ENCODE assay signal across 19 cellular contexts in genomic region chr14:96376093-96376492, GRCh38. TPM values are rescaled to one million over a fixed set of nuclear protein-coding genes. Genes with fewer than 3 reads are reported as not detected.
DNase-seq lines count a peak whose midpoint lies in the region; ATAC-seq, FAIRE-seq and TF ChIP-seq lines count a peak whose summit lies in the region.
"Had no signal": no experiment of that assay in that cellular context is flagged by ENCODE, and none has a peak within 500 bp of the region (broad histone marks: within the 10 kb centered on the region; RNA-seq: fewer than 3 reads in every experiment).

No MANE protein-coding gene starts in this region.

- H3K27me3 ChIP-seq in HepG2 (ENCODE audit: control insufficient read depth in 1 of 2, insufficient read depth in 2 of 2, low read length in 2 of 2) = no peaks in the 10 kb centered on the region
- no peaks in the 10 kb centered on the region for H3K27me3 ChIP-seq in right lobe of liver
- no peaks in the 10 kb centered on the region for H3K27me3 ChIP-seq in colonic mucosa
- H3K27me3 ChIP-seq in mucosa of rectum (ENCODE audit: control insufficient read depth in 2 of 2, insufficient read depth in 2 of 2, low read length in 2 of 2) = no peaks in the 10 kb centered on the region
- H3K27me3 ChIP-seq: BLaER1 treated with 17β-estradiol and CSF1 and Interleukin-3, amounts not matched to agents 10 nM and 100 nM had no signal

- ATAC-seq in HepG2 = no peak
- no peak for ATAC-seq in right lobe of liver
- ATAC-seq in GM21515 (IDR thresholded peaks at IDR 0.05; ENCODE audit: unreplicated experiment) = no peak
- ATAC-seq in HG03139 (IDR thresholded peaks at IDR 0.05; ENCODE audit: unreplicated experiment) = no peak
- ATAC-seq: GM12878 had no signal

- in situ Hi-C loops in HepG2 (cut with HindIII; ENCODE audit: extremely low pct_ligation_motif_present, low pct_unique_long_range_greater_than_20kb) = no loop called here

- H3K4me1 ChIP-seq in HepG2 (ENCODE audit: insufficient read depth, low read length) (no peaks in the 10 kb centered on the region), right lobe of liver (no peaks in the 10 kb centered on the region), colonic mucosa (no peaks in the 10 kb centered on the region), mucosa of rectum (ENCODE audit: control insufficient read depth in 2 of 2, insufficient read depth in 2 of 2, low read length in 2 of 2) (peaks cover 2 to 6% of the 10 kb centered on the region in 2 donors)
- H3K4me1 ChIP-seq: HAP-1 had no signal

- no peak for TF ChIP-seq RAD21 in HepG2 (CRISPR knock-in tag; IDR thresholded peaks at IDR 0.05)

- TF ChIP-seq CTCF in HepG2 (CRISPR knock-in tag; IDR thresholded peaks at IDR 0.05) (no peak), right lobe of liver (IDR thresholded peaks at IDR 0.05) (no peak), colonic mucosa (IDR thresholded peaks at IDR 0.05) (no peak)

- TF ChIP-seq POLR2A in HepG2 (IDR thresholded peaks at IDR 0.05; ENCODE audit: insufficient read depth in 1 of 2, low read depth in 2 of 2, low read length in 2 of 2) = no peak
- no peak for TF ChIP-seq POLR2A in right lobe of liver (IDR thresholded peaks at IDR 0.05)

- CTCF ChIA-PET in HepG2 (lab: Yijun Ruan, JAX; ENCODE audit: low intra/inter-chr PET ratio, low total read pairs) = no interaction called here

- WGBS in HepG2 (ENCODE audit: low lambda C conversion rate) = 97% methylated on average over 3 of the region's 3 CpGs
- 87% methylated on average over 3 of the region's 3 CpGs for WGBS in right lobe of liver (ENCODE audit: insufficient coverage, low coverage, low lambda C conversion rate, missing lambda C conversion rate)

- H2AFZ ChIP-seq in HepG2 (ENCODE audit: low read length) = no peak overlapping the region

- H3K9ac ChIP-seq in HepG2 (ENCODE audit: insufficient read depth, low read depth, low read length) (no peak overlapping the region), colonic mucosa (ENCODE audit: low read depth in 2 of 2, low read length in 2 of 2) (no peak overlapping the region), mucosa of rectum (ENCODE audit: low read depth in 1 of 2, low read length in 2 of 2) (no peak overlapping the region)
- H3K9ac ChIP-seq: BLaER1 treated with 17β-estradiol and CSF1 and Interleukin-3, amounts not matched to agents 10 nM and 100 nM had no signal

- no peak overlapping the region for H3K4me2 ChIP-seq in HepG2 (ENCODE audit: low read depth, low read length)
- H3K4me2 ChIP-seq: BLaER1 treated with 17β-estradiol and CSF1 and Interleukin-3, amounts not matched to agents 10 nM and 100 nM had no signal

- BruUV-seq in HepG2 (replicated peaks; lab: Mats Ljungman, UMichigan) = no TSS peak

- no peaks in the 10 kb centered on the region for H4K20me1 ChIP-seq in HepG2 (ENCODE audit: insufficient read depth, low read length)

- DNase-seq in HepG2 (ENCODE audit: low spot score) (no peak), right lobe of liver (no peak), colonic mucosa (peak; percentile 57), islet precursor cell (no peak)
- DNase-seq: 8988T; Calu3; CD4-positive, CD25-positive, alpha-beta regulatory T cell; DMS 273 treated with DMSO at 0.1 percent for 48 hours; DMS79; HFFc6 had no signal

- no peaks in the 10 kb centered on the region for H3K79me2 ChIP-seq in HepG2 (ENCODE audit: insufficient read depth, low read length)

- POLR2A ChIA-PET in HepG2 (lab: Yijun Ruan, JAX) = no interaction called here

- intact Hi-C loops in HepG2 (cut with micrococcal nuclease; ENCODE audit: unreplicated experiment) = no loop called here
- intact Hi-C loops in right lobe of liver (cut with DNase I) = no loop called here
- intact Hi-C loops in colonic mucosa (cut with DNase I) = no loop called here

- no peaks in the 10 kb centered on the region for H3K9me3 ChIP-seq in HepG2 (ENCODE audit: low read length)
- no peaks in the 10 kb centered on the region for H3K9me3 ChIP-seq in right lobe of liver
- no peaks in the 10 kb centered on the region for H3K9me3 ChIP-seq in colonic mucosa
- H3K9me3 ChIP-seq in mucosa of rectum (ENCODE audit: control insufficient read depth in 2 of 2, low read length in 2 of 2) = no peaks in the 10 kb centered on the region
- H3K9me3 ChIP-seq: BLaER1 treated with 17β-estradiol and CSF1 and Interleukin-3, amounts not matched to agents 10 nM and 100 nM; HAP-1 had no signal

- H3K27ac ChIP-seq in HepG2 (ENCODE audit: extremely low read length, insufficient read depth, low read length) = no peak overlapping the region
- H3K27ac ChIP-seq in right lobe of liver = no peak overlapping the region
- H3K27ac ChIP-seq in colonic mucosa = no peak overlapping the region
- peak overlapping the region; percentile 22 to 61 for H3K27ac ChIP-seq in mucosa of rectum (ENCODE audit: low read depth in 2 of 2, low read length in 2 of 2)
- H3K27ac ChIP-seq: BLaER1 treated with 17β-estradiol and CSF1 and Interleukin-3, amounts not matched to agents 10 nM and 100 nM; HL-60 had no signal

- TF ChIP-seq EP300 in HepG2 (IDR thresholded peaks at IDR 0.05; ENCODE audit: low read depth in 2 of 2, low read length in 2 of 2) (no peak), HepG2 (CRISPR knock-in tag; IDR thresholded peaks at IDR 0.05; ENCODE audit: borderline replicate concordance) (no peak)

- no peak overlapping the region for H3K4me3 ChIP-seq in HepG2 (replicated peaks in 1 of 3; ENCODE audit: insufficient read depth in 1 of 3, low read depth in 2 of 3, low read length in 3 of 3)
- no peak overlapping the region for H3K4me3 ChIP-seq in right lobe of liver
- no peak overlapping the region for H3K4me3 ChIP-seq in colonic mucosa
- peak overlapping the region in 1 of 2 donors; percentile 2 for H3K4me3 ChIP-seq in mucosa of rectum (ENCODE audit: low read length in 2 of 2)
- H3K4me3 ChIP-seq: BLaER1 treated with 17β-estradiol and CSF1 and Interleukin-3, amounts not matched to agents 10 nM and 100 nM; GM12878; HAP-1 had no signal

- H3K36me3 ChIP-seq in HepG2 (replicated peaks in 1 of 2; ENCODE audit: control insufficient read depth in 1 of 2, insufficient read depth in 2 of 2, low read length in 2 of 2) (no peaks in the 10 kb centered on the region), right lobe of liver (no peaks in the 10 kb centered on the region), colonic mucosa (no peaks in the 10 kb centered on the region), mucosa of rectum (ENCODE audit: control insufficient read depth in 2 of 2, insufficient read depth in 2 of 2, low read length in 2 of 2) (peaks cover 0 to 2% of the 10 kb centered on the region in 2 donors)
- H3K36me3 ChIP-seq: HAP-1 had no signal

- FAIRE-seq in HepG2 (lab: Jason Lieb, UNC) = no peak
- FAIRE-seq: GM12878, GM18507, H1 had no signal

RNA-seq across cellular contexts. Expression of gene GSKIP, which starts 12.8 kb away (rescaled TPM):
- total RNA-seq in HepG2 (2016; rRNA removed; fragmentation: Illumina TruSeq; extraction: Trizol) (27.3 and 52.3 TPM in 2 replicates), right lobe of liver (10 to 100 TPM in 5 of 6 experiments, 1 to 10 TPM in 1; 7.4 to 25.2 (median 15.5) TPM), colonic mucosa (100 to 1,000 TPM; 107 to 168 TPM)
- 3.7 and 3.9 TPM in 2 replicates for total RNA-seq in HepG2 (2016; cell fraction: cytosol; rRNA removed; fragmentation: Illumina TruSeq; extraction: Trizol; ENCODE audit: low read depth)
- total RNA-seq in HepG2 (2016; cell fraction: insoluble cytoplasmic fraction; rRNA removed; fragmentation: Illumina TruSeq; extraction: Trizol) = 28.0 and 52.9 TPM in 2 replicates
- 10.2 and 11.8 TPM in 2 replicates for total RNA-seq in HepG2 (2016; cell fraction: membrane; rRNA removed; fragmentation: Illumina TruSeq; extraction: Trizol)
- 10.8 and 11.2 TPM in 2 replicates for total RNA-seq in HepG2 (2016; cell fraction: nucleus; rRNA removed; fragmentation: Illumina TruSeq; extraction: Trizol)
- polyA plus RNA-seq in HepG2 (2011; rRNA removed) = 9.6 and 12.5 TPM in 2 replicates
- polyA plus RNA-seq in HepG2 (2011; cell fraction: cytosol; rRNA removed) = 4.6 and 9.0 TPM in 2 replicates
- polyA plus RNA-seq in HepG2 (2011; cell fraction: nucleus; rRNA removed) = 2.5 and 3.9 TPM in 2 replicates
- polyA plus RNA-seq in HepG2 (2012) = 13.2 and 17.7 TPM in 2 replicates
- polyA plus RNA-seq in HepG2 (2016; cell fraction: cytosol; fragmentation: Illumina TruSeq; extraction: Trizol; ENCODE audit: low read depth) = 2.5 and 2.7 TPM in 2 replicates
- 30.5 and 35.4 TPM in 2 replicates for polyA plus RNA-seq in HepG2 (2016; cell fraction: insoluble cytoplasmic fraction; fragmentation: Illumina TruSeq; extraction: Trizol; ENCODE audit: low read depth)
- 6.1 and 6.2 TPM in 2 replicates for polyA plus RNA-seq in HepG2 (2016; cell fraction: membrane; fragmentation: Illumina TruSeq; extraction: Trizol; ENCODE audit: low read depth)
- polyA plus RNA-seq in HepG2 (2016; cell fraction: nucleus; fragmentation: Illumina TruSeq; extraction: Trizol; ENCODE audit: insufficient read depth, low read depth) = 11.0 and 12.3 TPM in 2 replicates
- polyA minus RNA-seq in HepG2 (2011; rRNA and poly(A)+ RNA removed; ENCODE audit: low replicate concordance) = 4.3 and 5.5 TPM in 2 replicates
- polyA minus RNA-seq in HepG2 (2011; cell fraction: cytosol; rRNA and poly(A)+ RNA removed) = 6.6 and 7.2 TPM in 2 replicates
- polyA minus RNA-seq in HepG2 (2011; cell fraction: nucleus; rRNA and poly(A)+ RNA removed) = 4.8 and 11.6 TPM in 2 replicates

RNA-seq across cellular contexts. Expression of gene ATG2B, which starts 13.0 kb away (rescaled TPM):
- total RNA-seq in HepG2 (2016; rRNA removed; fragmentation: Illumina TruSeq; extraction: Trizol) (7.5 and 11.3 TPM in 2 replicates), right lobe of liver (10 to 100 TPM; 13.9 to 24.4 (median 16.3) TPM), colonic mucosa (10 to 100 TPM; 13.6 to 20.8 TPM)
- 1.4 and 1.7 TPM in 2 replicates for total RNA-seq in HepG2 (2016; cell fraction: cytosol; rRNA removed; fragmentation: Illumina TruSeq; extraction: Trizol; ENCODE audit: low read depth)
- 7.7 and 10.8 TPM in 2 replicates for total RNA-seq in HepG2 (2016; cell fraction: insoluble cytoplasmic fraction; rRNA removed; fragmentation: Illumina TruSeq; extraction: Trizol)
- total RNA-seq in HepG2 (2016; cell fraction: membrane; rRNA removed; fragmentation: Illumina TruSeq; extraction: Trizol) = 1.6 and 1.8 TPM in 2 replicates
- total RNA-seq in HepG2 (2016; cell fraction: nucleus; rRNA removed; fragmentation: Illumina TruSeq; extraction: Trizol) = 11.1 and 15.1 TPM in 2 replicates
- polyA plus RNA-seq in HepG2 (2011; rRNA removed) = 7.2 and 7.4 TPM in 2 replicates
- polyA plus RNA-seq in HepG2 (2011; cell fraction: cytosol; rRNA removed) = 3.2 and 4.5 TPM in 2 replicates
- polyA plus RNA-seq in HepG2 (2011; cell fraction: nucleus; rRNA removed) = 17.3 and 18.9 TPM in 2 replicates
- 6.2 and 7.8 TPM in 2 replicates for polyA plus RNA-seq in HepG2 (2012)
- 0.18 and 0.27 TPM in 2 replicates for polyA plus RNA-seq in HepG2 (2016; cell fraction: cytosol; fragmentation: Illumina TruSeq; extraction: Trizol; ENCODE audit: low read depth)
- polyA plus RNA-seq in HepG2 (2016; cell fraction: insoluble cytoplasmic fraction; fragmentation: Illumina TruSeq; extraction: Trizol; ENCODE audit: low read depth) = 4.4 and 4.9 TPM in 2 replicates
- polyA plus RNA-seq in HepG2 (2016; cell fraction: membrane; fragmentation: Illumina TruSeq; extraction: Trizol; ENCODE audit: low read depth) = 0.26 and 0.31 TPM in 2 replicates
- 12.3 and 14.0 TPM in 2 replicates for polyA plus RNA-seq in HepG2 (2016; cell fraction: nucleus; fragmentation: Illumina TruSeq; extraction: Trizol; ENCODE audit: insufficient read depth, low read depth)
- 8.9 and 18.6 TPM in 2 replicates for polyA minus RNA-seq in HepG2 (2011; rRNA and poly(A)+ RNA removed; ENCODE audit: low replicate concordance)
- polyA minus RNA-seq in HepG2 (2011; cell fraction: cytosol; rRNA and poly(A)+ RNA removed) = 5.2 and 12.1 TPM in 2 replicates
- 60.4 and 61.2 TPM in 2 replicates for polyA minus RNA-seq in HepG2 (2011; cell fraction: nucleus; rRNA and poly(A)+ RNA removed)

RNA-seq across cellular contexts. Expression of gene AK7, which starts 15.8 kb away (rescaled TPM):
- 0.48 and 0.93 TPM in 2 replicates for total RNA-seq in HepG2 (2016; rRNA removed; fragmentation: Illumina TruSeq; extraction: Trizol)
- total RNA-seq in HepG2 (2016; cell fraction: cytosol; rRNA removed; fragmentation: Illumina TruSeq; extraction: Trizol; ENCODE audit: low read depth) = 0.26 TPM in 1 of 2 replicates, not detected in the other
- 0.56 and 0.77 TPM in 2 replicates for total RNA-seq in HepG2 (2016; cell fraction: insoluble cytoplasmic fraction; rRNA removed; fragmentation: Illumina TruSeq; extraction: Trizol)
- total RNA-seq in HepG2 (2016; cell fraction: membrane; rRNA removed; fragmentation: Illumina TruSeq; extraction: Trizol) = 0.28 and 0.31 TPM in 2 replicates
- 0.28 and 0.56 TPM in 2 replicates for total RNA-seq in HepG2 (2016; cell fraction: nucleus; rRNA removed; fragmentation: Illumina TruSeq; extraction: Trizol)
- polyA plus RNA-seq in HepG2 (2011; rRNA removed) = 0.45 and 0.46 TPM in 2 replicates
- 0.28 and 0.43 TPM in 2 replicates for polyA plus RNA-seq in HepG2 (2011; cell fraction: cytosol; rRNA removed)
- polyA plus RNA-seq in HepG2 (2011; cell fraction: nucleus; rRNA removed) = 0.23 and 0.26 TPM in 2 replicates
- polyA plus RNA-seq in HepG2 (2012) = 0.45 and 0.97 TPM in 2 replicates
- 0.09 and 0.18 TPM in 2 replicates for polyA plus RNA-seq in HepG2 (2016; cell fraction: cytosol; fragmentation: Illumina TruSeq; extraction: Trizol; ENCODE audit: low read depth)
- polyA plus RNA-seq in HepG2 (2016; cell fraction: insoluble cytoplasmic fraction; fragmentation: Illumina TruSeq; extraction: Trizol; ENCODE audit: low read depth) = 0.78 and 1.4 TPM in 2 replicates
- 0.22 and 0.45 TPM in 2 replicates for polyA plus RNA-seq in HepG2 (2016; cell fraction: membrane; fragmentation: Illumina TruSeq; extraction: Trizol; ENCODE audit: low read depth)
- polyA plus RNA-seq in HepG2 (2016; cell fraction: nucleus; fragmentation: Illumina TruSeq; extraction: Trizol; ENCODE audit: insufficient read depth, low read depth) = 0.39 TPM in 1 of 2 replicates, not detected in the other
- polyA minus RNA-seq in HepG2 (2011; rRNA and poly(A)+ RNA removed; ENCODE audit: low replicate concordance) = 1.9 and 2.0 TPM in 2 replicates
- 0.44 TPM in 1 of 2 replicates, not detected in the other for polyA minus RNA-seq in HepG2 (2011; cell fraction: cytosol; rRNA and poly(A)+ RNA removed)
- 0.25 and 0.64 TPM in 2 replicates for polyA minus RNA-seq in HepG2 (2011; cell fraction: nucleus; rRNA and poly(A)+ RNA removed)
- 1 to 10 TPM in 2 of 6 experiments, under 1 TPM in 4; 0.31 to 1.9 (median 0.85) TPM for total RNA-seq in right lobe of liver
- total RNA-seq in colonic mucosa = 1 to 10 TPM; 6.2 to 8.6 TPM
- total RNA-seq: CD4-positive, CD25-positive, alpha-beta regulatory T cell; HFFc6 had no signal

Comparison
In these comparisons a context has a peak if more than half of its experiments do, and no peak if none do; other contexts are left out.
1. H3K27ac ChIP-seq: peak in mucosa of rectum (2 of 2); none in HepG2 (single experiment), right lobe of liver (0 of 3) and colonic mucosa (single experiment).